ENCODE assay signal across 20 cellular contexts in the genomic region with DNA sequence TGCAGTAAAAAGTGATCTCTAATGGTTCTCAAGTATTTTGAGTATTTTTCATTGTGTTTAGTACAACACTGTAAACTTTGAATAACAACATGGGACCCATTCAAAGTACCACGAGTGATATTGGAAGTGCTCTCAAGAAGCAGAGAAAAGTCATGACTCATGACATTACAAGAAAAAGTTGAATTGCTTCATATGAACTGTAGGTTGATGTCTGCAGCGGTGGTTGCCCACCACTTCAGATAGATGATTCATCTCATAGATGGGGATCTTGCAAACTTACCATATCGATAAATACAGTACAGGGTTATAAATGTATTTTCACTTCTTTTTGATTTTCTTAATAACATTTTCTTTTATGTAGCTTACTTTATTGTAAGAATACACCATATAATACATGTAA. TPM values are rescaled to one million over a fixed set of nuclear protein-coding genes. Genes with fewer than 3 reads are reported as not detected.
DNase-seq lines count a peak whose midpoint lies in the region; ATAC-seq, FAIRE-seq and TF ChIP-seq lines count a peak whose summit lies in the region.
"Had no signal": no experiment of that assay in that cellular context is flagged by ENCODE, and none has a peak within 500 bp of the region (broad histone marks: within the 10 kb centered on the region; RNA-seq: fewer than 3 reads in every experiment).

No MANE protein-coding gene starts in this region.

- RAD21 ChIA-PET in GM12878 (lab: Charles Lee; ENCODE audit: unreplicated experiment), result interaction anchor here (0.5 to 9.6 kb wide), 9 partner anchors 23 to 959 kb away, joined by 3 to 141 read pairs (median 55); partner anchors contain the start of genes ENTPD1 and TCTN3

- peak overlapping the region; percentile 46 for H3K4me2 ChIP-seq in GM12878 (ENCODE audit: control insufficient read depth, insufficient read depth)
- H3K4me2 ChIP-seq: hepatocyte, KMS-11 had no signal

- TF ChIP-seq CTCF in NB4 (IDR thresholded peaks at IDR 0.05; ENCODE audit: low read depth, low read length) (no peak), GM12878 (IDR thresholded peaks at IDR 0.05 in 2 of 3, conservative IDR thresholded peaks at IDR 0.05 in 1 of 3; ENCODE audit: control insufficient read depth in 2 of 3, extremely low read depth in 1 of 3, insufficient read depth in 1 of 3, low read depth in 3 of 3, low read length in 3 of 3) (no peak)
- TF ChIP-seq CTCF in CD8-positive, alpha-beta T cell (IDR thresholded peaks at IDR 0.05), result no peak

- H3K27ac ChIP-seq in GM12878 (ENCODE audit: control insufficient read depth, insufficient read depth), result peak overlapping the region; percentile 93
- no peak overlapping the region for H3K27ac ChIP-seq in CD8-positive, alpha-beta T cell (ENCODE audit: low read depth, low read length)
- H3K27ac ChIP-seq: hepatocyte, KMS-11, ovary, upper lobe of left lung had no signal

- H4K20me1 ChIP-seq in GM12878 (ENCODE audit: control insufficient read depth, insufficient read depth), result no peaks in the 10 kb centered on the region

- peaks cover 90% of the 10 kb centered on the region for H3K4me1 ChIP-seq in GM12878 (ENCODE audit: control insufficient read depth, insufficient read depth, low read length)
- no peaks in the 10 kb centered on the region for H3K4me1 ChIP-seq in CD8-positive, alpha-beta T cell (ENCODE audit: insufficient read depth, low read length)

- H3K9me3 Mint-ChIP-seq in activated T-cell treated with anti-CD3 and anti-CD28 coated beads, Interleukin-2, amount 50 U/mL, for 72 hours, result no peaks in the 10 kb centered on the region
- H3K9me3 Mint-ChIP-seq in stimulated activated naive CD8-positive, alpha-beta T cell treated with anti-CD3 and anti-CD28 coated beads, Interleukin-15, Interleukin-2, amounts not matched to agents 100 ng/mL and 50 ng/mL, for 24 hours, result no peaks in the 10 kb centered on the region
- H3K9me3 Mint-ChIP-seq in CD8-positive, alpha-beta T cell, result no peaks in the 10 kb centered on the region
- H3K9me3 Mint-ChIP-seq: activated naive CD4-positive, alpha-beta T cell treated with anti-CD3 and anti-CD28 coated beads, Interleukin-2, amount 10 ng/mL, durations not matched to agents 7 days and 5 days had no signal

- H3K9ac ChIP-seq in GM12878 (ENCODE audit: control insufficient read depth, insufficient read depth, low read length), result no peak overlapping the region
- H3K9ac ChIP-seq: KMS-11 had no signal

- H2AFZ ChIP-seq in GM12878 (ENCODE audit: control insufficient read depth, low read depth, low read length), result no peak overlapping the region
- H2AFZ ChIP-seq: hepatocyte had no signal

- peaks cover 4 to 9% of the 10 kb centered on the region in 2 experiments for H3K36me3 ChIP-seq in GM12878 (ENCODE audit: control insufficient read depth in 2 of 2, insufficient read depth in 2 of 2, low read length in 1 of 2)
- H3K36me3 ChIP-seq in CD8-positive, alpha-beta T cell (ENCODE audit: insufficient read depth, low read length), result no peaks in the 10 kb centered on the region
- H3K36me3 ChIP-seq: ovary, upper lobe of left lung had no signal

- no peaks in the 10 kb centered on the region for H3K27me3 Mint-ChIP-seq in activated T-cell treated with anti-CD3 and anti-CD28 coated beads, Interleukin-2, amount 50 U/mL, for 72 hours (ENCODE audit: low read depth)
- peaks cover 7% of the 10 kb centered on the region for H3K27me3 Mint-ChIP-seq in stimulated activated naive CD8-positive, alpha-beta T cell treated with anti-CD3 and anti-CD28 coated beads, Interleukin-15, Interleukin-2, amounts not matched to agents 100 ng/mL and 50 ng/mL, for 24 hours
- H3K27me3 Mint-ChIP-seq in CD8-positive, alpha-beta T cell (ENCODE audit: low read depth), result peaks cover 7% of the 10 kb centered on the region
- H3K27me3 Mint-ChIP-seq: activated naive CD4-positive, alpha-beta T cell treated with anti-CD3 and anti-CD28 coated beads, Interleukin-2, amount 10 ng/mL, durations not matched to agents 7 days and 5 days had no signal

- no peak for FAIRE-seq in GM12878 (lab: Jason Lieb, UNC)
- FAIRE-seq: bronchial epithelial cell, G401.6 had no signal

- SMC1A ChIA-PET in GM12878 (lab: Charles Lee; ENCODE audit: uncharacterized antibody, unreplicated experiment), result interaction anchor here (3.2 to 27.8 kb wide), 4 partner anchors 29 to 95 kb away, joined by 19 to 795 read pairs (median 290); partner anchors contain the start of genes ENTPD1 and TCTN3

- H3K36me3 Mint-ChIP-seq in activated T-cell treated with anti-CD3 and anti-CD28 coated beads, Interleukin-2, amount 50 U/mL, for 72 hours (ENCODE audit: insufficient read depth in 2 of 2), result peaks cover 0 to 2% of the 10 kb centered on the region in 2 donors
- no peaks in the 10 kb centered on the region for H3K36me3 Mint-ChIP-seq in stimulated activated naive CD8-positive, alpha-beta T cell treated with anti-CD3 and anti-CD28 coated beads, Interleukin-15, Interleukin-2, amounts not matched to agents 100 ng/mL and 50 ng/mL, for 24 hours (ENCODE audit: low read depth)
- H3K36me3 Mint-ChIP-seq in CD8-positive, alpha-beta T cell, result no peaks in the 10 kb centered on the region
- H3K36me3 Mint-ChIP-seq: activated naive CD4-positive, alpha-beta T cell treated with anti-CD3 and anti-CD28 coated beads, Interleukin-2, amount 10 ng/mL, durations not matched to agents 7 days and 5 days had no signal

- H3K9me3 ChIP-seq in GM12878 (replicated peaks; ENCODE audit: control insufficient read depth, insufficient read depth, low read length), result no peaks in the 10 kb centered on the region
- no peaks in the 10 kb centered on the region for H3K9me3 ChIP-seq in CD8-positive, alpha-beta T cell (ENCODE audit: low read length)
- H3K9me3 ChIP-seq: ovary, upper lobe of left lung had no signal

- no peaks in the 10 kb centered on the region for H3K27me3 ChIP-seq in GM12878 (replicated peaks in 1 of 2; ENCODE audit: control insufficient read depth in 2 of 2, insufficient read depth in 2 of 2, low read length in 1 of 2)
- H3K27me3 ChIP-seq in CD8-positive, alpha-beta T cell (ENCODE audit: insufficient read depth, low read length), result no peaks in the 10 kb centered on the region
- H3K27me3 ChIP-seq: hepatocyte, ovary, upper lobe of left lung had no signal

- peak; percentile 4 to 53 for DNase-seq in activated T-cell treated with anti-CD3 and anti-CD28 coated beads, Interleukin-2, amount 50 U/mL, for 72 hours
- no peak for DNase-seq in activated T-cell treated with anti-CD3 and anti-CD28 coated beads, Interleukin-2, amount 50 U/mL, for 48 hours
- DNase-seq in NB4 (ENCODE audit: low read depth) (peak; percentile 63), GM12878 (ENCODE audit: low read depth, low spot score) (no peak), NCI-H2227 (lab: John Stamatoyannopoulos, UW; ENCODE audit: unreplicated experiment) (no peak)
- DNase-seq in CD8-positive, alpha-beta T cell, result no peak
- DNase-seq: activated naive CD4-positive, alpha-beta T cell treated with anti-CD3 and anti-CD28 coated beads, Interleukin-2, amount 10 ng/mL, durations not matched to agents 7 days and 5 days; COR-L47; NCI-H187; NCI-H510A treated with DMSO at 0.1 percent for 48 hours; ovary; stimulated activated CD4-positive, alpha-beta T cell treated with anti-CD3 and anti-CD28 coated beads, Interleukin-4, amount 100 ng/mL, for 24 hours; upper lobe of left lung had no signal

- no peak for TF ChIP-seq RAD21 in GM12878 (IDR thresholded peaks at IDR 0.05; ENCODE audit: insufficient read depth, low read depth, low read length)

- intact Hi-C loops in GM12878 (cut with micrococcal nuclease; ENCODE audit: unreplicated experiment), result loop anchor here (2.0 to 10.0 kb wide), 2 partner anchors 31 to 485 kb away; partner anchors contain the start of gene BLNK
- intact Hi-C loops in CD8-positive, alpha-beta T cell (cut with DNase I, micrococcal nuclease), result no loop called here

- H3K4me1 Mint-ChIP-seq in activated T-cell treated with anti-CD3 and anti-CD28 coated beads, Interleukin-2, amount 50 U/mL, for 72 hours (ENCODE audit: low read depth), result peaks cover 77% of the 10 kb centered on the region
- H3K4me1 Mint-ChIP-seq in stimulated activated naive CD8-positive, alpha-beta T cell treated with anti-CD3 and anti-CD28 coated beads, Interleukin-15, Interleukin-2, amounts not matched to agents 100 ng/mL and 50 ng/mL, for 24 hours (ENCODE audit: low read depth), result peaks cover 54% of the 10 kb centered on the region
- no peaks in the 10 kb centered on the region for H3K4me1 Mint-ChIP-seq in CD8-positive, alpha-beta T cell (ENCODE audit: low read depth)

- in situ Hi-C loops in GM12878 (cut with MboI), result loop anchor here (5.0 kb wide), 1 partner anchor 42 kb away; no protein-coding TSS in a partner anchor

- POLR2A ChIA-PET in GM12878 (lab: Charles Lee), result interaction anchor here (1.2 to 18.6 kb wide), 4 partner anchors 29 to 96 kb away, joined by 5 to 451 read pairs (median 64); partner anchors contain the start of genes ENTPD1 and TCTN3
- POLR2A ChIA-PET in CD8-positive, alpha-beta T cell (lab: Charles Lee), result no interaction called here

- peak; percentile 66 to 80 for ATAC-seq in activated T-cell treated with anti-CD3 and anti-CD28 coated beads, Interleukin-2, amount 50 U/mL, for 72 hours (replicated peaks in 1 of 2)
- ATAC-seq in GM12878 (peak; percentile 4), HG03354 (IDR thresholded peaks at IDR 0.05; ENCODE audit: poor library complexity, severe bottlenecking, unreplicated experiment) (no peak)
- ATAC-seq in CD8-positive, alpha-beta T cell, result no peak
- ATAC-seq: Panc1 had no signal

- no TSS peak for BruUV-seq in GM12878 (replicated peaks; lab: Mats Ljungman, UMichigan)

- no peak overlapping the region for H3K27ac Mint-ChIP-seq in activated T-cell treated with anti-CD3 and anti-CD28 coated beads, Interleukin-2, amount 50 U/mL, for 72 hours
- peak overlapping the region; percentile 24 for H3K27ac Mint-ChIP-seq in stimulated activated naive CD8-positive, alpha-beta T cell treated with anti-CD3 and anti-CD28 coated beads, Interleukin-15, Interleukin-2, amounts not matched to agents 100 ng/mL and 50 ng/mL, for 24 hours
- H3K27ac Mint-ChIP-seq in CD8-positive, alpha-beta T cell, result no peak overlapping the region
- H3K27ac Mint-ChIP-seq: activated naive CD4-positive, alpha-beta T cell treated with anti-CD3 and anti-CD28 coated beads, Interleukin-2, amount 10 ng/mL, durations not matched to agents 7 days and 5 days had no signal

- CTCF ChIA-PET in GM12878 (lab: Yijun Ruan, JAX), result interaction anchor here (0.5 to 3.5 kb wide), 8 partner anchors 21 to 99 kb away, joined by 3 to 23 read pairs (median 4); partner anchors contain the start of genes ENTPD1 and TCTN3
- CTCF ChIA-PET in CD8-positive, alpha-beta T cell (lab: Charles Lee), result no interaction called here

- peak overlapping the region in 1 of 2 donors; percentile 47 for H3K4me3 Mint-ChIP-seq in activated T-cell treated with anti-CD3 and anti-CD28 coated beads, Interleukin-2, amount 50 U/mL, for 72 hours
- no peak overlapping the region for H3K4me3 Mint-ChIP-seq in stimulated activated naive CD8-positive, alpha-beta T cell treated with anti-CD3 and anti-CD28 coated beads, Interleukin-15, Interleukin-2, amounts not matched to agents 100 ng/mL and 50 ng/mL, for 24 hours
- H3K4me3 Mint-ChIP-seq in CD8-positive, alpha-beta T cell, result no peak overlapping the region
- H3K4me3 Mint-ChIP-seq: activated naive CD4-positive, alpha-beta T cell treated with anti-CD3 and anti-CD28 coated beads, Interleukin-2, amount 10 ng/mL, durations not matched to agents 7 days and 5 days had no signal

- WGBS in GM12878 (ENCODE audit: insufficient coverage, insufficient replicate concordance, low lambda C conversion rate, missing lambda C conversion rate), result 1% methylated on average over 3 of the region's 3 CpGs

- H3K79me2 ChIP-seq in GM12878 (ENCODE audit: control insufficient read depth, insufficient read depth, low read length), result peaks cover 100% of the 10 kb centered on the region
- H3K79me2 ChIP-seq: hepatocyte had no signal

- H3K4me3 ChIP-seq in NB4 (ENCODE audit: low read depth, low read length), result no peak overlapping the region
- no peak overlapping the region for H3K4me3 ChIP-seq in GM12878
- H3K4me3 ChIP-seq in CD8-positive, alpha-beta T cell (ENCODE audit: low read depth, low read length), result no peak overlapping the region
- H3K4me3 ChIP-seq: hepatocyte, ovary, upper lobe of left lung had no signal

- TF ChIP-seq EP300 in GM12878 (IDR thresholded peaks at IDR 0.05; ENCODE audit: borderline replicate concordance in 1 of 2, control insufficient read depth in 1 of 2, low read depth in 2 of 2, low read length in 2 of 2), result no peak

- TF ChIP-seq POLR2A in NB4 (IDR thresholded peaks at IDR 0.05; ENCODE audit: extremely low read depth, insufficient read length), result no peak
- no peak for TF ChIP-seq POLR2A in GM12878 (IDR thresholded peaks at IDR 0.05; ENCODE audit: low read depth, low read length)

RNA-seq across cellular contexts. Expression of gene ENTPD1, which starts 34.0 kb away (rescaled TPM):
- 10 to 100 TPM in 1 of 2 donors, under 1 TPM in 1; 0.53 to 12.9 TPM for total RNA-seq in activated T-cell treated with anti-CD3 and anti-CD28 coated beads, Interleukin-2, amount 50 U/mL, for 72 hours
- total RNA-seq in GM12878 (2013; cell fraction: nucleolus; rRNA removed), result 1,304 and 1,321 TPM in 2 replicates
- 174 and 207 TPM in 2 replicates for total RNA-seq in GM12878 (2014; rRNA removed)
- total RNA-seq in GM12878 (2014; rRNA removed; fragmentation: Illumina TruSeq; extraction: Trizol), result 211 and 225 TPM in 2 replicates
- total RNA-seq in GM12878 (2021), result 191 and 192 TPM in 2 replicates
- polyA plus RNA-seq in GM12878 (2011; ENCODE audit: low read depth), result 134 TPM
- 413 and 501 TPM in 2 replicates for polyA plus RNA-seq in GM12878 (2011; rRNA removed)
- 240 and 247 TPM in 2 replicates for polyA plus RNA-seq in GM12878 (2011; cell fraction: cytosol; rRNA removed)
- 347 and 487 TPM in 2 replicates for polyA plus RNA-seq in GM12878 (2011; cell fraction: nucleus; rRNA removed)
- polyA plus RNA-seq in GM12878 (2012), result 141 and 153 TPM in 2 replicates
- polyA plus RNA-seq in GM12878 (2014; fragmentation: Illumina TruSeq; extraction: Trizol), result 267 and 329 TPM in 2 replicates
- 100 to 1,000 TPM; 110 to 113 TPM for polyA plus RNA-seq in GM12878 (2014; fragmentation: Nextera tagmentation; extraction: Ambion mirVana)
- polyA plus RNA-seq in GM12878 (2014; rRNA removed), result 126 and 147 TPM in 2 replicates
- 100 to 1,000 TPM; 129 to 137 TPM for polyA plus RNA-seq in GM12878 (2016; fragmentation: Nextera tagmentation; extraction: Ambion mirVana)
- polyA minus RNA-seq in GM12878 (2011; rRNA and poly(A)+ RNA removed), result 467 and 533 TPM in 2 replicates
- 132 and 154 TPM in 2 replicates for polyA minus RNA-seq in GM12878 (2011; cell fraction: cytosol; rRNA and poly(A)+ RNA removed)
- 363 and 434 TPM in 2 replicates for polyA minus RNA-seq in GM12878 (2011; cell fraction: nucleus; rRNA and poly(A)+ RNA removed)
- under 1 TPM; 0.69 to 0.84 TPM for total RNA-seq in CD8-positive, alpha-beta T cell
- total RNA-seq: bronchial epithelial cell had no signal

Comparison
In these comparisons a context has a peak if more than half of its experiments do, and no peak if none do; other contexts are left out.
1. DNase-seq: peak in activated T-cell treated with anti-CD3 and anti-CD28 coated beads, Interleukin-2, amount 50 U/mL, for 72 hours (2 of 2) and NB4 (single experiment); none in activated T-cell treated with anti-CD3 and anti-CD28 coated beads, Interleukin-2, amount 50 U/mL, for 48 hours (0 of 2), GM12878 (single experiment), CD8-positive, alpha-beta T cell (0 of 7) and NCI-H2227 (single experiment).
2. ATAC-seq: peak in activated T-cell treated with anti-CD3 and anti-CD28 coated beads, Interleukin-2, amount 50 U/mL, for 72 hours (2 of 2) and GM12878 (single experiment); none in CD8-positive, alpha-beta T cell (single experiment) and HG03354 (single experiment).
3. RNA of gene ENTPD1, which starts 34.0 kb away (total RNA-seq): 174 to 1,321 TPM in GM12878; 0.53 to 12.9 TPM in activated T-cell treated with anti-CD3 and anti-CD28 coated beads, Interleukin-2, amount 50 U/mL, for 72 hours and 0.69 to 0.84 TPM in CD8-positive, alpha-beta T cell; every median in the first group is over 10 times any median in the second.